Comparison of ENCODE assay signal across 8 cellular contexts in the genomic region with DNA sequence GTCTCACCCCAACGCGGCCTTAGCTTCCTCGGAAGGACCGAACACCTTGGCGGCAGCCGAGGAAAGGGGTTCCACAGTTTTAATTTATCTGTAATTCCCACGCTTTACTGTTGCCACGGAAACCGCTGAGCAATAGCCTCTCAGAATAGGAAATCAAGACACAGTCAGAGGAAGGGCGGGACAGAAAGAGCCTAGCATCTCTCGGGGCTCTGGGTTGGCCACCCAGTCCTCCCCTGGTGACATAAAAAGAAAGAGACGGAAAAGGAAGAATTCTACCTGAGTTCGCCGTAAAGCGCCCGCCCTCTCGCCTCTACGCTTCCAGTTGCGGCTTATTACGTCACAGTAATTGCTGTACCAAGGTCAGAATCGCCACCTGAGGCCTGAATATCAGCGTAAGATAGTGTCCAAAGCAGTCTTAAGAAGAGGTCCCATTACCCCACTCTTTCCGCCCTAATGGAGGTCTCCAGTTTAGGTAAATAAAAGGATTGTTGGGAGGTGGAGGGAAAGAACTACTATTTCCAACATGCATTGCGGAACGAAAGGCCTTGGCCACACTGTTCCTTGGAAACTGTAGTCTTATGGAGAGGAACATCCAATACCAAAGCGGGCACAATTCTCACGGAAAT. TPM values are rescaled to one million over a fixed set of nuclear protein-coding genes. Genes with fewer than 3 reads are reported as not detected.
A peak's percentile ranks its signal among the peaks of the same experiment; 100 is the strongest.
DNase-seq lines count a peak whose midpoint lies in the region; ATAC-seq lines count a peak whose summit lies in the region.

No MANE protein-coding gene starts in this region.

- no peaks in the 10 kb centered on the region for H3K9me3 ChIP-seq in mucosa of stomach (ENCODE audit: control insufficient read depth, low read length)

- H3K9ac ChIP-seq in mucosa of stomach (ENCODE audit: low read length) = peak overlapping the region; percentile 99

- H3K27me3 ChIP-seq in mucosa of stomach (ENCODE audit: control insufficient read depth, insufficient read depth, low read length) = no peaks in the 10 kb centered on the region

- ATAC-seq in GM21717 (IDR thresholded peaks at IDR 0.05; ENCODE audit: unreplicated experiment) (peak; percentile 66), esophagus mucosa (peak; percentile 93)

- peaks cover 24% of the 10 kb centered on the region for H3K4me1 ChIP-seq in mucosa of stomach (ENCODE audit: control insufficient read depth, insufficient read depth, low read length)

- DNase-seq in DMS 273 treated with DMSO at 0.1 percent for 48 hours (lab: John Stamatoyannopoulos, UW) = peak; percentile 96
- DNase-seq in Jurkat, Clone E6-1 (ENCODE audit: low read depth, low spot score) = peak; percentile 94
- DNase-seq in OCI-M2 (lab: John Stamatoyannopoulos, UW; ENCODE audit: unreplicated experiment) = peak; percentile 60
- DNase-seq in activated T-cell treated with anti-CD3 and anti-CD28 coated beads, Interleukin-2, amount 50 U/mL, for 1 hour = peak; percentile 80
- DNase-seq in stimulated activated CD8-positive, alpha-beta memory T cell treated with anti-CD3 and anti-CD28 coated beads, Interleukin-4, amount 100 ng/mL, for 48 hours = peak; percentile 88

- peak overlapping the region; percentile 78 for H3K4me3 ChIP-seq in Jurkat, Clone E6-1 (ENCODE audit: low read length)
- H3K4me3 ChIP-seq in mucosa of stomach (ENCODE audit: low read length) = peak overlapping the region; percentile 95

- no peaks in the 10 kb centered on the region for H3K36me3 ChIP-seq in mucosa of stomach (ENCODE audit: control insufficient read depth, insufficient read depth, low read length)

RNA-seq across cellular contexts. Expression of a gene that starts 0.8 kb away (rescaled TPM):
- polyA plus RNA-seq in Jurkat, Clone E6-1 (2012; ENCODE audit: insufficient read depth, insufficient read length) = 32.6 TPM
- total RNA-seq in esophagus mucosa = 32.7 TPM

RNA-seq across cellular contexts. Expression of a gene that starts 41.4 kb away (rescaled TPM):
- 5.7 TPM for polyA plus RNA-seq in Jurkat, Clone E6-1 (2012; ENCODE audit: insufficient read depth, insufficient read length)
- total RNA-seq in esophagus mucosa = 1.3 TPM

RNA-seq across cellular contexts. Expression of a gene that starts 45.1 kb away (rescaled TPM):
- polyA plus RNA-seq in Jurkat, Clone E6-1 (2012; ENCODE audit: insufficient read depth, insufficient read length) = 75.8 TPM
- total RNA-seq in esophagus mucosa = 13.0 TPM

RNA-seq across cellular contexts. Expression of a gene that starts 58.2 kb away (rescaled TPM):
- not detected for polyA plus RNA-seq in Jurkat, Clone E6-1 (2012; ENCODE audit: insufficient read depth, insufficient read length)
- total RNA-seq in esophagus mucosa = not detected

Comparison
In these comparisons a context has a peak if more than half of its experiments do, and no peak if none do; other contexts are left out.
1. Peak in every context shown above with its lines: DNase-seq, ATAC-seq and H3K4me3 ChIP-seq.